8 cellular contexts compared by ENCODE assay signal in the genomic region with DNA sequence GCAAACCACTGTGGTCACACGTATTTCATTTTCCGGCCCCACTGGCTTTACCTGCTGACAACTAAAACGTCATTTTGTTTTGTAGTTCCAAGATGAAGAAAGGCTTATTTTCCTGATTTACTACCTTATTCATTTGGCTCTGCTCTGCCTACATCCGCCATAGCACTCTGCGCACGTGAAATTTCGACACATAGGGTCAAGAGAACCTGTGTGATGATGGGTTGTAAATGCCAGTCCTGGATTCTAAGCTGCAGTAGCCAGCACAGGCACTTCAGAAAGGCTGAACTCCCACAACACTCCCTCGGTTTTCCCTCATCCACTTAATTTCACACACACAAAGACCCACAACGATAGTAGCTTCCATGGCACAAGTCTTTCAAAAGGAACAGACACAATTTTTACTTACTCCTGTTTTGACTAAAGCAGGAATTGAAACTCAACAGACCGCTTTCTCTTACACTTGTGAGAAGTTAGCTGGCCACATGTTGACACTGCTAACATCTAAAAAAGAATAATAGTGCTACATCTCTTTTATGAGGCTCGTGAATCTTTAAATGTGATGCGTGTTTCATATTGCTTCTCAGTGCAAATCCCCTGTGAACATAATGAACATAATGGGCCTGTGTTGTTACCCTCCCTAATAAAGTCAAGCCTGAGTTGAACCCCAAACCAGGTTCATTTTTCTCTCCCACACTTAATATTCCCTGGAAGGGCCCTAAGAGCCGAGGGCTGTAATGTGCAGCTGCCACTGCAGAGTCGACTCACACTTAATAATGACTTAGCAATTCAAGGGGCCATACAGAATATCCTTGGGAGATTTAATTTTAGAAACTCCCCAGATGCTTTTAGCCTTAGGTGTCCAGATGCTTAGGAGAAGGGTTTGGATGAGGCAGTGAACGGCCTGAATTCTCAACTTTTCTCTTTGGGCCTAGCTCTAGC. TPM values are rescaled to one million over a fixed set of nuclear protein-coding genes. Genes with fewer than 3 reads are reported as not detected.
A peak's percentile ranks its signal among the peaks of the same experiment; 100 is the strongest.
DNase-seq lines count a peak whose midpoint lies in the region; ATAC-seq and TF ChIP-seq lines count a peak whose summit lies in the region.

No MANE protein-coding gene starts in this region.

- H3K27me3 ChIP-seq in BLaER1, result no peaks in the 10 kb centered on the region

- ATAC-seq in GM21529 (IDR thresholded peaks at IDR 0.05; ENCODE audit: unreplicated experiment) (peak; percentile 25), mucosa of descending colon (no peak)

- TF ChIP-seq CTCF in mucosa of descending colon (IDR thresholded peaks at IDR 0.05), result no peak

- peak overlapping the region; percentile 58 for H3K27ac ChIP-seq in BLaER1

- H3K4me1 ChIP-seq in BLaER1 (peaks cover 40% of the 10 kb centered on the region), mucosa of descending colon (ENCODE audit: low read depth) (peaks cover 21% of the 10 kb centered on the region)

- H3K27me3 Mint-ChIP-seq in T-helper 1 cell treated with Interleukin-12 subunit alpha and Interleukin-12 subunit beta and Interleukin-4 antibody, amounts not matched to agents 30 μg/mL and 1 μg/mL, for 36 hours (ENCODE audit: low read depth), result no peaks in the 10 kb centered on the region

- intact Hi-C loops in mucosa of descending colon (cut with DNase I, micrococcal nuclease), result loop anchor here in 1 of 2 donors (5.0 kb wide), 1 partner anchor 142 kb away; no protein-coding TSS in a partner anchor

- peaks cover 52% of the 10 kb centered on the region for H3K4me1 Mint-ChIP-seq in T-helper 1 cell treated with Interleukin-12 subunit alpha and Interleukin-12 subunit beta and Interleukin-4 antibody, amounts not matched to agents 30 μg/mL and 1 μg/mL, for 36 hours (ENCODE audit: low read depth)

- H3K27ac Mint-ChIP-seq in T-helper 1 cell treated with Interleukin-12 subunit alpha and Interleukin-12 subunit beta and Interleukin-4 antibody, amounts not matched to agents 30 μg/mL and 1 μg/mL, for 36 hours, result peak overlapping the region; percentile 70

- peaks cover 19% of the 10 kb centered on the region for H3K36me3 Mint-ChIP-seq in T-helper 1 cell treated with Interleukin-12 subunit alpha and Interleukin-12 subunit beta and Interleukin-4 antibody, amounts not matched to agents 30 μg/mL and 1 μg/mL, for 36 hours (ENCODE audit: low read depth)

- DNase-seq in medulla oblongata (ENCODE audit: extremely low spot score), result peak; percentile 77
- DNase-seq in mucosa of descending colon, result no peak
- no peak for DNase-seq in UCSD-AML1 (lab: John Stamatoyannopoulos, UW; ENCODE audit: unreplicated experiment)
- no peak for DNase-seq in COR-L47 (lab: John Stamatoyannopoulos, UW)
- no peak for DNase-seq in H4 (ENCODE audit: low spot score)

- H3K36me3 ChIP-seq in BLaER1, result peaks cover 14% of the 10 kb centered on the region
- H3K36me3 ChIP-seq in mucosa of descending colon (ENCODE audit: low read depth), result no peaks in the 10 kb centered on the region

- H3K9me3 Mint-ChIP-seq in T-helper 1 cell treated with Interleukin-12 subunit alpha and Interleukin-12 subunit beta and Interleukin-4 antibody, amounts not matched to agents 30 μg/mL and 1 μg/mL, for 36 hours, result no peaks in the 10 kb centered on the region

- H3K4me2 ChIP-seq in BLaER1, result peak overlapping the region; percentile 95

- H4K20me1 ChIP-seq in BLaER1, result 0 out of 2 replicates have a peak, but pooled peaks cover 5% of the 10 kb centered on the region

- peak overlapping the region; percentile 69 for H3K4me3 Mint-ChIP-seq in T-helper 1 cell treated with Interleukin-12 subunit alpha and Interleukin-12 subunit beta and Interleukin-4 antibody, amounts not matched to agents 30 μg/mL and 1 μg/mL, for 36 hours

- peak overlapping the region; percentile 68 for H3K9ac ChIP-seq in BLaER1

- H3K4me3 ChIP-seq in BLaER1, result peak overlapping the region; percentile 88
- H3K4me3 ChIP-seq in mucosa of descending colon, result no peak overlapping the region

- no peaks in the 10 kb centered on the region for H3K9me3 ChIP-seq in BLaER1
- no peaks in the 10 kb centered on the region for H3K9me3 ChIP-seq in mucosa of descending colon

RNA-seq across cellular contexts. Expression of a gene that starts 1.5 kb away (rescaled TPM):
- total RNA-seq in mucosa of descending colon, result 10 to 100 TPM; 16.5 to 29.4 (median 24.0) TPM
- 4.6 and 4.9 TPM in 2 replicates for total RNA-seq in H4 (2014; rRNA removed; shearing (Covaris generic))
